In genomic region chr4:17939061-17939460, GRCh38 we compare ENCODE assay signal across 14 cellular contexts.
DNase-seq lines count a peak whose midpoint lies in the region; ATAC-seq and TF ChIP-seq lines count a peak whose summit lies in the region.
"Had no signal": no experiment of that assay in that cellular context is flagged by ENCODE, and none has a peak within 500 bp of the region (broad histone marks: within the 10 kb centered on the region; RNA-seq: fewer than 3 reads in every experiment).

No MANE protein-coding gene starts in this region.

- H3K4me3 Mint-ChIP-seq in MCF 10A (ENCODE audit: unreplicated experiment): no peak overlapping the region
- H3K4me3 Mint-ChIP-seq: B cell; CD8-positive, alpha-beta memory T cell had no signal

- H3K9me3 ChIP-seq in mammary epithelial cell (replicated peaks; ENCODE audit: insufficient read depth, low read length): no peaks in the 10 kb centered on the region
- H3K9me3 ChIP-seq: HAP-1 had no signal

- POLR2A ChIA-PET in MCF 10A (lab: Yijun Ruan, JAX): interaction anchor here (0.7 kb wide), 1 partner anchor 12 kb away, joined by 3 read pairs; no protein-coding TSS in a partner anchor

- H3K27ac ChIP-seq in mammary epithelial cell (ENCODE audit: insufficient read depth, low read depth, low read length): no peak overlapping the region
- H3K27ac ChIP-seq: BLaER1 treated with 17β-estradiol and CSF1 and Interleukin-3, amounts not matched to agents 10 nM and 100 nM; HL-60 had no signal

- no peak overlapping the region for H3K4me2 ChIP-seq in mammary epithelial cell (ENCODE audit: insufficient read depth, low read depth, low read length)
- H3K4me2 ChIP-seq: BLaER1 treated with 17β-estradiol and CSF1 and Interleukin-3, amounts not matched to agents 10 nM and 100 nM had no signal

- peaks cover 8% of the 10 kb centered on the region for H3K9me3 Mint-ChIP-seq in MCF 10A (ENCODE audit: unreplicated experiment)

- no peak for TF ChIP-seq CTCF in MCF 10A (IDR thresholded peaks at IDR 0.05; ENCODE audit: unreplicated experiment)
- no peak for TF ChIP-seq CTCF in mammary epithelial cell (conservative IDR thresholded peaks at IDR 0.05 in 1 of 2, IDR thresholded peaks at IDR 0.05 in 1 of 2; ENCODE audit: extremely low read depth in 1 of 2, insufficient read depth in 1 of 2, low read depth in 1 of 2, low read length in 2 of 2)
- no peak for TF ChIP-seq CTCF in fibroblast of villous mesenchyme (IDR thresholded peaks at IDR 0.05; ENCODE audit: insufficient read depth, low read depth, low read length)

- intact Hi-C loops in MCF 10A (cut with micrococcal nuclease): no loop called here
- intact Hi-C loops in mammary epithelial cell (cut with micrococcal nuclease): no loop called here

- BruUV-seq in MCF 10A (replicated peaks; lab: Mats Ljungman, UMichigan) (no TSS peak), mammary epithelial cell (replicated peaks; lab: Mats Ljungman, UMichigan) (no TSS peak)

- H3K9ac ChIP-seq in mammary epithelial cell (ENCODE audit: insufficient read depth, low read length): no peak overlapping the region
- H3K9ac ChIP-seq: BLaER1 treated with 17β-estradiol and CSF1 and Interleukin-3, amounts not matched to agents 10 nM and 100 nM had no signal

- CTCF ChIA-PET in MCF 10A (lab: Yijun Ruan, JAX) (interaction anchor here (0.7 to 0.8 kb wide), 2 partner anchors 14 to 119 kb away, joined by 3 to 4 read pairs; no protein-coding TSS in a partner anchor), mammary epithelial cell (lab: Charles Lee; ENCODE audit: low non-redundant PET) (no interaction called here)

- no peaks in the 10 kb centered on the region for H3K4me1 ChIP-seq in mammary epithelial cell (ENCODE audit: insufficient read depth, low read length)
- H3K4me1 ChIP-seq: BLaER1 treated with 17β-estradiol and CSF1 and Interleukin-3, amounts not matched to agents 10 nM and 100 nM; HAP-1 had no signal

- H3K27me3 ChIP-seq in mammary epithelial cell (ENCODE audit: insufficient read depth, low read length): no peaks in the 10 kb centered on the region
- H3K27me3 ChIP-seq: BLaER1 treated with 17β-estradiol and CSF1 and Interleukin-3, amounts not matched to agents 10 nM and 100 nM had no signal

- WGBS in mammary epithelial cell (ENCODE audit: low coverage, missing lambda C conversion rate): 19% methylated on average over 2 of the region's 2 CpGs

- dilution Hi-C loops in mammary epithelial cell (cut with HindIII; ENCODE audit: low sequenced_read_pairs): no loop called here

- H3K79me2 ChIP-seq in mammary epithelial cell (ENCODE audit: insufficient read depth, low read length): no peaks in the 10 kb centered on the region

- H3K27me3 Mint-ChIP-seq in MCF 10A (ENCODE audit: insufficient read depth, unreplicated experiment): no peaks in the 10 kb centered on the region
- H3K27me3 Mint-ChIP-seq: B cell; CD8-positive, alpha-beta memory T cell had no signal

- H3K27ac Mint-ChIP-seq in MCF 10A (ENCODE audit: low read depth, unreplicated experiment): peak overlapping the region; percentile 47
- H3K27ac Mint-ChIP-seq: B cell had no signal

- H3K36me3 ChIP-seq in mammary epithelial cell (ENCODE audit: insufficient read depth, low read length): no peaks in the 10 kb centered on the region
- H3K36me3 ChIP-seq: HAP-1 had no signal

- DNase-seq in MCF 10A (ENCODE audit: unreplicated experiment): no peak
- DNase-seq in mammary epithelial cell: no peak
- DNase-seq in OCI-M1 (lab: John Stamatoyannopoulos, UW): peak; percentile 4
- peak; percentile 47 for DNase-seq in fibroblast of villous mesenchyme (ENCODE audit: low read depth)
- no peak for DNase-seq in NCI-H1930 (lab: John Stamatoyannopoulos, UW)
- DNase-seq: CD8-positive, alpha-beta memory T cell; COR-L47; GF-D8 had no signal

- ATAC-seq in HG02885 (IDR thresholded peaks at IDR 0.05; ENCODE audit: poor library complexity, unreplicated experiment): no peak
- no peak for ATAC-seq in HG02970 (IDR thresholded peaks at IDR 0.05; ENCODE audit: low FRiP score, unreplicated experiment)

- H4K20me1 ChIP-seq in mammary epithelial cell (ENCODE audit: insufficient read depth, low read length): no peaks in the 10 kb centered on the region

- peaks cover 12% of the 10 kb centered on the region for H3K4me1 Mint-ChIP-seq in MCF 10A (ENCODE audit: insufficient read depth, unreplicated experiment)
- H3K4me1 Mint-ChIP-seq: B cell had no signal

- H3K36me3 Mint-ChIP-seq in MCF 10A (ENCODE audit: insufficient read depth, unreplicated experiment): peaks cover 6% of the 10 kb centered on the region

- H3K4me3 ChIP-seq in mammary epithelial cell (replicated peaks in 1 of 3; ENCODE audit: insufficient read depth in 1 of 3, low read depth in 2 of 3, low read length in 3 of 3) (no peak overlapping the region), fibroblast of villous mesenchyme (ENCODE audit: low read depth, low read length) (no peak overlapping the region)
- H3K4me3 ChIP-seq: BLaER1 treated with 17β-estradiol and CSF1 and Interleukin-3, amounts not matched to agents 10 nM and 100 nM; HAP-1 had no signal

- H2AFZ ChIP-seq in mammary epithelial cell (ENCODE audit: low read depth, low read length): no peak overlapping the region

- in situ Hi-C loops in mammary epithelial cell (cut with MboI; ENCODE audit: low sequenced_read_pairs in 2 of 2): no loop called here

Comparison
In these comparisons a context has a peak if more than half of its experiments do, and no peak if none do; other contexts are left out.
1. DNase-seq: peak in OCI-M1 (single experiment) and fibroblast of villous mesenchyme (single experiment); none in MCF 10A (single experiment), mammary epithelial cell (single experiment) and NCI-H1930 (0 of 2).